ENCODE assay signal across 19 cellular contexts in the genomic region with DNA sequence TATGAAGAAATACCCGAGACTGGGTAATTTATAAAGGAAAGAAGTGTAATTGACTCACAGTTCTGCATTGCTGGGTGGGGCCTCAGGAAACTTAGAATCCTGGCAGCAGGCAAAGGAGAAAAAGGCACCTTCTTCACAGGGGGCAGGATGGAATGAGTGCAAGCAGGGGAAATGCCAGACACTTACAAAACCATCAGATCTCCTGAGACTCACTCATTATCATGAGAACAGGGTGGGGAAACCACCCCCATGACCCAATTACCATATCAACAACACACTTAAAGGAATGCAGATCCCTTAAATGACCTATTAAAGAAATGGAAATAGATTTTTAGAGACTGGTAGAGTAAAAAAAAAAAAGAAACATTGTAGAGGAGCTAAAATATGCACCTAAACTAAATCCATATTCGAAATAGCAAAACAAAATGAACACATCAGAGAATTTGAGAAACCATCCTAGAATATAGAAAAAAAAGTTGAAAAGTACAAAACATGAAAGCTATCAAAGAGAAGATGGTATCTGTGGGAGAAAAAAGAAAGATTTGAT.
"Had no signal": no experiment of that assay in that cellular context is flagged by ENCODE, and none has a peak within 500 bp of the region (broad histone marks: within the 10 kb centered on the region; RNA-seq: fewer than 3 reads in every experiment).

No MANE protein-coding gene starts in this region.

- H3K27me3 Mint-ChIP-seq: memory B cell had no signal

- DNase-seq: activated CD4-positive, CD25-positive, alpha-beta regulatory T cell treated with anti-CD3 and anti-CD28 coated beads, Interleukin-2, amount 50 U/mL, for 72 hours; activated naive CD4-positive, alpha-beta T cell treated with anti-CD3 and anti-CD28 coated beads, Interleukin-2, amount 50 U/mL, for 16 hours; activated T-cell treated with anti-CD3 and anti-CD28 coated beads, Interleukin-2, amount 50 U/mL, for 1 hour; adrenal gland; caudate nucleus; left ventricle myocardium inferior; natural killer cell; stimulated activated CD4-positive, alpha-beta T cell treated with anti-CD3 and anti-CD28 coated beads, Interleukin-12 subunit alpha, Interleukin-12 subunit beta, amount 100 ng/mL, for 4 hours; upper lobe of right lung had no signal

- H3K36me3 Mint-ChIP-seq: memory B cell; natural killer cell; stimulated activated effector memory CD8-positive, alpha-beta T cell treated with anti-CD3 and anti-CD28 coated beads, Interleukin-12 subunit alpha, Interleukin-12 subunit beta, amount 100 ng/mL, for 72 hours had no signal

- H3K36me3 ChIP-seq: adrenal gland, left ventricle myocardium inferior, neutrophil, thoracic aorta, upper lobe of right lung had no signal

- H3K4me2 ChIP-seq: hepatocyte had no signal

- H2AFZ ChIP-seq: hepatocyte, parathyroid adenoma had no signal

- H3K4me3 Mint-ChIP-seq: memory B cell; natural killer cell; stimulated activated effector memory CD8-positive, alpha-beta T cell treated with anti-CD3 and anti-CD28 coated beads, Interleukin-12 subunit alpha, Interleukin-12 subunit beta, amount 100 ng/mL, for 72 hours had no signal

- H3K27ac Mint-ChIP-seq: memory B cell; natural killer cell; stimulated activated effector memory CD8-positive, alpha-beta T cell treated with anti-CD3 and anti-CD28 coated beads, Interleukin-12 subunit alpha, Interleukin-12 subunit beta, amount 100 ng/mL, for 72 hours had no signal

- H3K79me2 ChIP-seq: hepatocyte, parathyroid adenoma had no signal

- H3K4me1 Mint-ChIP-seq: natural killer cell; stimulated activated effector memory CD8-positive, alpha-beta T cell treated with anti-CD3 and anti-CD28 coated beads, Interleukin-12 subunit alpha, Interleukin-12 subunit beta, amount 100 ng/mL, for 72 hours had no signal

- H3K9me3 Mint-ChIP-seq: memory B cell; stimulated activated effector memory CD8-positive, alpha-beta T cell treated with anti-CD3 and anti-CD28 coated beads, Interleukin-12 subunit alpha, Interleukin-12 subunit beta, amount 100 ng/mL, for 72 hours had no signal

- H3K4me1 ChIP-seq: adrenal gland, left ventricle myocardium inferior, parathyroid adenoma, upper lobe of right lung had no signal

- H3K4me3 ChIP-seq: adrenal gland, hepatocyte, left ventricle myocardium inferior, thoracic aorta, upper lobe of right lung had no signal

- FAIRE-seq: colon, endometrium, keratinocyte had no signal

- H3K27me3 ChIP-seq: adrenal gland, hepatocyte, neutrophil, upper lobe of right lung had no signal

- H3K9ac ChIP-seq: parathyroid adenoma had no signal

- ATAC-seq: esophagus mucosa; natural killer cell; stimulated activated effector memory CD8-positive, alpha-beta T cell treated with anti-CD3 and anti-CD28 coated beads, Interleukin-12 subunit alpha, Interleukin-12 subunit beta, amount 100 ng/mL, for 72 hours; upper lobe of right lung had no signal

- H3K9me3 ChIP-seq: adrenal gland, neutrophil, thoracic aorta, upper lobe of right lung had no signal

- H3K27ac ChIP-seq: adrenal gland, hepatocyte, left ventricle myocardium inferior, neutrophil, parathyroid adenoma, thoracic aorta, upper lobe of right lung had no signal
